Comparison of ENCODE assay signal across 8 cellular contexts in the genomic region with DNA sequence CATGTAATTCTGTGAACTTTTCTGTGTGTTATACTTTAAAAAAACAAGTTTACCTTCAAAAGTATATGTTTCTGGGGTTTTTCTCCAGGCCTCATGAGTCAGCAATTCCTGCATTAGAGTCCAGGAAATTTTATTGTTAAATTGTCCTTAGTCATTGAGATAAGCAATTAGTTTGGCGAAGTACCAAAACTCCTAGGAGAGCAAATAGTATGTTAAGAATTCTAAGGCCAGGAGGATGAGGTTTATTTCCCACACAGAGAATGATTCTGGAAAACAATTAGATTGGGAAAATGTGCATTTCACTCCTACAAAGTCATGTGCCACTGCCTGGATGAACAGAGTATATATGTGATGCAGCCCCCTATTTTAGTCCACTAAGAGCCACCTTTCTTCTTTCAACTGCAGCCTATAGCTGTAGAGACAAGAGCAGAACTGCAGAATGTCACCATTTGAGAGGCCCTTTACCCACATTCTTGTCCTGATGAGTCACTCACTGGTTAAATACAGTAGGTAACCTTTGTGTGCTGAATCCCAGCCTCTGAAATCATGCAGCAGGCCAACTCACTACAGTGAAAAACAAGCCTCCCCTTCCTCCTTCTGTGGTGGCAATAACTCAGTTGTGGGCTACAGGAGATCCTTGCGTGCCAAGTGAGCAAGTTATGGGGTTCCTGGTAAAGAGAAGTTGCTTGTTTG.
DNase-seq lines count a peak whose midpoint lies in the region; ATAC-seq, FAIRE-seq and TF ChIP-seq lines count a peak whose summit lies in the region.

No MANE protein-coding gene starts in this region.

- H3K9me3 ChIP-seq in muscle layer of duodenum (ENCODE audit: control insufficient read depth in 1 of 2, low read length in 2 of 2), result no peaks in the 10 kb centered on the region

- no peak for TF ChIP-seq CTCF in choroid plexus epithelial cell (conservative IDR thresholded peaks at IDR 0.05; ENCODE audit: low read depth, low read length)

- peak overlapping the region; percentile 86 for H3K27ac ChIP-seq in muscle layer of duodenum (ENCODE audit: low read length)

- H3K36me3 ChIP-seq in muscle layer of duodenum (ENCODE audit: control insufficient read depth in 1 of 2, insufficient read depth in 2 of 2, low read length in 2 of 2), result no peaks in the 10 kb centered on the region

- ATAC-seq in HG03095 (IDR thresholded peaks at IDR 0.05; ENCODE audit: unreplicated experiment), result no peak

- DNase-seq in EH (ENCODE audit: low read depth) (peak; percentile 97), NCI-H2196 (lab: John Stamatoyannopoulos, UW; ENCODE audit: unreplicated experiment) (peak; percentile 38), choroid plexus epithelial cell (ENCODE audit: low read depth) (peak; percentile 94), GM19239 (ENCODE audit: insufficient read length, low spot score) (no peak)
- DNase-seq in effector CD8-positive, alpha-beta T cell (lab: John Stamatoyannopoulos, UW), result no peak
- no peak for DNase-seq in activated T-cell treated with anti-CD3 and anti-CD28 coated beads, Interleukin-2, amount 50 U/mL, for 48 hours

- FAIRE-seq in GM19239 (lab: Jason Lieb, UNC), result no peak

- H3K27me3 ChIP-seq in muscle layer of duodenum (ENCODE audit: low read depth, low read length), result no peaks in the 10 kb centered on the region

- H3K4me1 ChIP-seq in muscle layer of duodenum (ENCODE audit: control insufficient read depth in 1 of 2, insufficient read depth in 2 of 2, low read length in 2 of 2), result peaks cover 0 to 6% of the 10 kb centered on the region in 2 donors

- no peak overlapping the region for H3K4me3 ChIP-seq in choroid plexus epithelial cell (ENCODE audit: low read depth, low read length)
- peak overlapping the region in 1 of 2 donors; percentile 1 for H3K4me3 ChIP-seq in muscle layer of duodenum (ENCODE audit: low read depth in 1 of 2, low read length in 2 of 2)

Comparison
In these comparisons a context has a peak if more than half of its experiments do, and no peak if none do; other contexts are left out.
1. DNase-seq: peak in EH (single experiment), NCI-H2196 (single experiment) and choroid plexus epithelial cell (single experiment); none in effector CD8-positive, alpha-beta T cell (single experiment), activated T-cell treated with anti-CD3 and anti-CD28 coated beads, Interleukin-2, amount 50 U/mL, for 48 hours (0 of 2) and GM19239 (single experiment).